Comparison of ENCODE assay signal across 21 cellular contexts in genomic region chr1:231564373-231564772, GRCh38. TPM values are rescaled to one million over a fixed set of nuclear protein-coding genes. Genes with fewer than 3 reads are reported as not detected.
DNase-seq lines count a peak whose midpoint lies in the region; ATAC-seq, FAIRE-seq and TF ChIP-seq lines count a peak whose summit lies in the region.
"Had no signal": no experiment of that assay in that cellular context is flagged by ENCODE, and none has a peak within 500 bp of the region (broad histone marks: within the 10 kb centered on the region; RNA-seq: fewer than 3 reads in every experiment).

No MANE protein-coding gene starts in this region.

- H3K4me3 Mint-ChIP-seq in activated CD4-positive, alpha-beta T cell treated with anti-CD3 and anti-CD28 coated beads, Interleukin-2, amount 10 ng/mL, durations not matched to agents 24 days and 14 days, result no peak overlapping the region
- H3K4me3 Mint-ChIP-seq in central memory CD8-positive, alpha-beta T cell, result no peak overlapping the region
- H3K4me3 Mint-ChIP-seq: CD14-positive monocyte; CD4-positive, alpha-beta memory T cell; CD4-positive, CD25-positive, alpha-beta regulatory T cell; CD8-positive, alpha-beta memory T cell had no signal

- H3K4me1 ChIP-seq in GM12878 (ENCODE audit: control insufficient read depth, insufficient read depth, low read length), result no peaks in the 10 kb centered on the region
- H3K4me1 ChIP-seq: BE2C, BLaER1 had no signal

- ATAC-seq in GM12878 (no peak), GM18505 (IDR thresholded peaks at IDR 0.05; ENCODE audit: unreplicated experiment) (no peak), HG03039 (IDR thresholded peaks at IDR 0.05; ENCODE audit: unreplicated experiment) (no peak)
- no peak for ATAC-seq in central memory CD8-positive, alpha-beta T cell (replicated peaks; ENCODE audit: extremely low read depth, poor library complexity, severe bottlenecking)
- ATAC-seq: A549 had no signal

- peak; percentile 50 for DNase-seq in activated CD4-positive, alpha-beta T cell treated with anti-CD3 and anti-CD28 coated beads, Interleukin-2, amount 10 ng/mL, durations not matched to agents 24 days and 14 days
- DNase-seq in activated CD4-positive, alpha-beta T cell treated with anti-CD3 and anti-CD28 coated beads, Interleukin-2, amount 50 U/mL, for 1 hour, result no peak
- DNase-seq in GM12878 (ENCODE audit: low read depth, low spot score) (no peak), brain microvascular endothelial cell (no peak)
- no peak for DNase-seq in central memory CD8-positive, alpha-beta T cell (ENCODE audit: low spot score in 2 of 2)
- DNase-seq: BE2C; C1 segment of cervical spinal cord; CD4-positive, alpha-beta memory T cell; CD4-positive, CD25-positive, alpha-beta regulatory T cell; CD8-positive, alpha-beta memory T cell; COR-L47; GF-D8 had no signal

- H3K27me3 Mint-ChIP-seq in activated CD4-positive, alpha-beta T cell treated with anti-CD3 and anti-CD28 coated beads, Interleukin-2, amount 10 ng/mL, durations not matched to agents 24 days and 14 days, result no peaks in the 10 kb centered on the region
- no peaks in the 10 kb centered on the region for H3K27me3 Mint-ChIP-seq in central memory CD8-positive, alpha-beta T cell
- H3K27me3 Mint-ChIP-seq: CD4-positive, alpha-beta memory T cell; CD4-positive, CD25-positive, alpha-beta regulatory T cell; CD8-positive, alpha-beta memory T cell had no signal

- FAIRE-seq in GM12878 (lab: Jason Lieb, UNC), result peak; percentile 49
- FAIRE-seq: A549, G401.6, GM12892, GM19239 had no signal

- no peak for TF ChIP-seq RAD21 in GM12878 (IDR thresholded peaks at IDR 0.05; ENCODE audit: insufficient read depth, low read depth, low read length)

- SMC1A ChIA-PET in GM12878 (lab: Charles Lee; ENCODE audit: uncharacterized antibody, unreplicated experiment), result interaction anchor here (0.7 kb wide), 1 partner anchor 253 kb away, joined by 3 read pairs; no protein-coding TSS in a partner anchor

- H3K27me3 ChIP-seq in GM12878 (replicated peaks in 1 of 2; ENCODE audit: control insufficient read depth in 2 of 2, insufficient read depth in 2 of 2, low read length in 1 of 2) (no peaks in the 10 kb centered on the region), brain microvascular endothelial cell (replicated peaks) (no peaks in the 10 kb centered on the region)
- H3K27me3 ChIP-seq: BE2C, BLaER1 had no signal

- BruUV-seq in GM12878 (replicated peaks; lab: Mats Ljungman, UMichigan), result no TSS peak

- H3K27ac ChIP-seq in GM12878 (ENCODE audit: control insufficient read depth, insufficient read depth), result no peak overlapping the region
- H3K27ac ChIP-seq in brain microvascular endothelial cell, result no peak overlapping the region
- H3K27ac ChIP-seq: 22Rv1, A549, BLaER1 had no signal

- no peak for TF ChIP-seq EP300 in GM12878 (IDR thresholded peaks at IDR 0.05; ENCODE audit: borderline replicate concordance in 1 of 2, control insufficient read depth in 1 of 2, low read depth in 2 of 2, low read length in 2 of 2)

- H3K9me3 ChIP-seq in GM12878 (replicated peaks; ENCODE audit: control insufficient read depth, insufficient read depth, low read length), result no peaks in the 10 kb centered on the region
- H3K9me3 ChIP-seq: A549, BE2C had no signal

- in situ Hi-C loops in GM12878 (cut with MboI), result no loop called here
- in situ Hi-C loops in brain microvascular endothelial cell (cut with HindIII; ENCODE audit: low pct_ligation_motif_present, low sequenced_read_pairs), result no loop called here

- CTCF ChIA-PET in GM12878 (lab: Yijun Ruan, JAX), result no interaction called here

- H2AFZ ChIP-seq in GM12878 (ENCODE audit: control insufficient read depth, low read depth, low read length), result no peak overlapping the region

- intact Hi-C loops in activated CD4-positive, alpha-beta T cell treated with anti-CD3 and anti-CD28 coated beads, Interleukin-2, amount 10 ng/mL, durations not matched to agents 24 days and 14 days (cut with micrococcal nuclease), result no loop called here
- intact Hi-C loops in GM12878 (cut with micrococcal nuclease; ENCODE audit: unreplicated experiment), result no loop called here

- no peak for TF ChIP-seq POLR2A in GM12878 (IDR thresholded peaks at IDR 0.05; ENCODE audit: low read depth, low read length)
- no peak for TF ChIP-seq POLR2A in GM18505 (IDR thresholded peaks at IDR 0.05; ENCODE audit: borderline replicate concordance, extremely low read depth, insufficient read depth, insufficient read length)

- no peak overlapping the region for H3K27ac Mint-ChIP-seq in activated CD4-positive, alpha-beta T cell treated with anti-CD3 and anti-CD28 coated beads, Interleukin-2, amount 10 ng/mL, durations not matched to agents 24 days and 14 days
- H3K27ac Mint-ChIP-seq in central memory CD8-positive, alpha-beta T cell (ENCODE audit: low read depth), result peak overlapping the region; percentile 29

- peaks cover 0 to 14% of the 10 kb centered on the region in 2 experiments; a peak in 3 of 4 replicates for H3K36me3 ChIP-seq in GM12878 (ENCODE audit: control insufficient read depth in 2 of 2, insufficient read depth in 2 of 2, low read length in 1 of 2)
- peaks cover 3% of the 10 kb centered on the region for H3K36me3 ChIP-seq in brain microvascular endothelial cell (replicated peaks)

- no peak for TF ChIP-seq CTCF in GM12878 (IDR thresholded peaks at IDR 0.05 in 2 of 3, conservative IDR thresholded peaks at IDR 0.05 in 1 of 3; ENCODE audit: control insufficient read depth in 2 of 3, extremely low read depth in 1 of 3, insufficient read depth in 1 of 3, low read depth in 3 of 3, low read length in 3 of 3)
- no peak for TF ChIP-seq CTCF in brain microvascular endothelial cell (IDR thresholded peaks at IDR 0.05; ENCODE audit: low read depth, low read length, missing control alignments)

- H3K9me3 Mint-ChIP-seq in activated CD4-positive, alpha-beta T cell treated with anti-CD3 and anti-CD28 coated beads, Interleukin-2, amount 10 ng/mL, durations not matched to agents 24 days and 14 days, result no peaks in the 10 kb centered on the region
- no peaks in the 10 kb centered on the region for H3K9me3 Mint-ChIP-seq in central memory CD8-positive, alpha-beta T cell
- H3K9me3 Mint-ChIP-seq: CD4-positive, alpha-beta memory T cell; CD8-positive, alpha-beta memory T cell had no signal

- WGBS in GM12878 (ENCODE audit: insufficient coverage, insufficient replicate concordance, low lambda C conversion rate, missing lambda C conversion rate), result 87% methylated on average over 4 of the region's 4 CpGs

- RAD21 ChIA-PET in GM12878 (lab: Charles Lee; ENCODE audit: unreplicated experiment), result no interaction called here

- H3K4me1 Mint-ChIP-seq in activated CD4-positive, alpha-beta T cell treated with anti-CD3 and anti-CD28 coated beads, Interleukin-2, amount 10 ng/mL, durations not matched to agents 24 days and 14 days, result no peaks in the 10 kb centered on the region
- H3K4me1 Mint-ChIP-seq in central memory CD8-positive, alpha-beta T cell, result no peaks in the 10 kb centered on the region

- POLR2A ChIA-PET in GM12878 (lab: Charles Lee), result no interaction called here

- no peak overlapping the region for H3K9ac ChIP-seq in GM12878 (ENCODE audit: control insufficient read depth, insufficient read depth, low read length)
- H3K9ac ChIP-seq: BLaER1 had no signal

- H3K4me2 ChIP-seq in GM12878 (ENCODE audit: control insufficient read depth, insufficient read depth), result no peak overlapping the region
- H3K4me2 ChIP-seq: A549, BLaER1 had no signal

- no peaks in the 10 kb centered on the region for H4K20me1 ChIP-seq in GM12878 (ENCODE audit: control insufficient read depth, insufficient read depth)

- H3K36me3 Mint-ChIP-seq in activated CD4-positive, alpha-beta T cell treated with anti-CD3 and anti-CD28 coated beads, Interleukin-2, amount 10 ng/mL, durations not matched to agents 24 days and 14 days (ENCODE audit: low read depth), result peaks cover 37% of the 10 kb centered on the region
- peaks cover 28% of the 10 kb centered on the region for H3K36me3 Mint-ChIP-seq in central memory CD8-positive, alpha-beta T cell (ENCODE audit: insufficient read depth)

- no peaks in the 10 kb centered on the region for H3K79me2 ChIP-seq in GM12878 (ENCODE audit: control insufficient read depth, insufficient read depth, low read length)

- H3K4me3 ChIP-seq in GM12878 (no peak overlapping the region), brain microvascular endothelial cell (ENCODE audit: low read depth, low read length) (no peak overlapping the region)
- H3K4me3 ChIP-seq: A549, BLaER1 had no signal

TF ChIP-seq in GM12878, 131 proteins besides CTCF, POLR2A, EP300 and RAD21 (continues in another document):
- no peak for TF ChIP-seq CREB1 (IDR thresholded peaks at IDR 0.05; ENCODE audit: low read depth)

RNA-seq across cellular contexts. Expression of gene TSNAX, which starts 35.9 kb away (rescaled TPM):
- 41.4 and 42.7 TPM in 2 replicates for total RNA-seq in activated CD4-positive, alpha-beta T cell treated with anti-CD3 and anti-CD28 coated beads, Interleukin-2, amount 10 ng/mL, durations not matched to agents 24 days and 14 days
- 73.1 and 76.7 TPM in 2 replicates for total RNA-seq in GM12878 (2013; cell fraction: nucleolus; rRNA removed)
- total RNA-seq in GM12878 (2014; rRNA removed) (25.4 and 29.3 TPM in 2 replicates), GM12878 (2014; rRNA removed; fragmentation: Illumina TruSeq; extraction: Trizol) (46.4 and 47.0 TPM in 2 replicates), GM12878 (2021) (26.5 and 30.3 TPM in 2 replicates)
- polyA plus RNA-seq in GM12878 (2011; ENCODE audit: low read depth), result 12.0 TPM
- polyA plus RNA-seq in GM12878 (2011; rRNA removed) (27.8 and 43.7 TPM in 2 replicates), GM12878 (2014; fragmentation: Illumina TruSeq; extraction: Trizol) (36.2 and 44.6 TPM in 2 replicates), GM12878 (2014; fragmentation: Nextera tagmentation; extraction: Ambion mirVana) (10 to 100 TPM; 35.0 to 42.4 TPM), GM12878 (2014; rRNA removed) (21.6 and 24.8 TPM in 2 replicates), GM12878 (2016; fragmentation: Nextera tagmentation; extraction: Ambion mirVana) (10 to 100 TPM; 47.0 to 49.7 TPM)
- polyA plus RNA-seq in GM12878 (2011; cell fraction: cytosol; rRNA removed), result 9.5 and 12.0 TPM in 2 replicates
- 6.3 and 10.2 TPM in 2 replicates for polyA plus RNA-seq in GM12878 (2011; cell fraction: nucleus; rRNA removed)
- 20.5 and 22.8 TPM in 2 replicates for polyA plus RNA-seq in GM12878 (2012)
- polyA minus RNA-seq in GM12878 (2011; rRNA and poly(A)+ RNA removed), result 43.8 and 47.3 TPM in 2 replicates
- polyA minus RNA-seq in GM12878 (2011; cell fraction: cytosol; rRNA and poly(A)+ RNA removed), result 8.0 and 9.4 TPM in 2 replicates
- polyA minus RNA-seq in GM12878 (2011; cell fraction: nucleus; rRNA and poly(A)+ RNA removed), result 11.4 and 13.8 TPM in 2 replicates
